Comparison of ENCODE assay signal across 1 cellular context in genomic region chr6:159010037-159010612, GRCh38.
TF ChIP-seq lines count a peak whose summit lies in the region.
"Not testable (repeated sequence)": the region's sequence is repeated elsewhere in the genome, so short reads cannot be mapped to it uniquely, and the experiment has no call there.

No MANE protein-coding gene starts in this region.

TF ChIP-seq in K562, 482 proteins besides CTCF, POLR2A, EP300 and RAD21:
- TF ChIP-seq, protein P1, sequence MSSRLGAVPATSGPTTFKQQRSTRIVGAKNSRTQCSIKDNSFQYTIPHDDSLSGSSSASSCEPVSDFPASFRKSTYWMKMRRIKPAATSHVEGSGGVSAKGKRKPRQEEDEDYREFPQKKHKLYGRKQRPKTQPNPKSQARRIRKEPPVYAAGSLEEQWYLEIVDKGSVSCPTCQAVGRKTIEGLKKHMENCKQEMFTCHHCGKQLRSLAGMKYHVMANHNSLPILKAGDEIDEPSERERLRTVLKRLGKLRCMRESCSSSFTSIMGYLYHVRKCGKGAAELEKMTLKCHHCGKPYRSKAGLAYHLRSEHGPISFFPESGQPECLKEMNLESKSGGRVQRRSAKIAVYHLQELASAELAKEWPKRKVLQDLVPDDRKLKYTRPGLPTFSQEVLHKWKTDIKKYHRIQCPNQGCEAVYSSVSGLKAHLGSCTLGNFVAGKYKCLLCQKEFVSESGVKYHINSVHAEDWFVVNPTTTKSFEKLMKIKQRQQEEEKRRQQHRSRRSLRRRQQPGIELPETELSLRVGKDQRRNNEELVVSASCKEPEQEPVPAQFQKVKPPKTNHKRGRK (tag; IDR thresholded peaks at IDR 0.05) = 0 out of 2 replicates have a peak, but pooled peaks have one; percentile 11
- TF ChIP-seq, protein P2, sequence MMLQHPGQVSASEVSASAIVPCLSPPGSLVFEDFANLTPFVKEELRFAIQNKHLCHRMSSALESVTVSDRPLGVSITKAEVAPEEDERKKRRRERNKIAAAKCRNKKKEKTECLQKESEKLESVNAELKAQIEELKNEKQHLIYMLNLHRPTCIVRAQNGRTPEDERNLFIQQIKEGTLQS (IDR thresholded peaks at IDR 0.05) = peak; percentile 39
- TF ChIP-seq, protein P2 (CRISPR knock-in tag; conservative IDR thresholded peaks at IDR 0.05) = not testable (repeated sequence)
TF ChIP-seq in K562: peak in this region for 2; not testable (repeated sequence) for 480.
